9 cellular contexts compared by ENCODE assay signal in genomic region chr9:2727966-2728613, GRCh38. TPM values are rescaled to one million over a fixed set of nuclear protein-coding genes. Genes with fewer than 3 reads are reported as not detected.
DNase-seq lines count a peak whose midpoint lies in the region; ATAC-seq, FAIRE-seq and TF ChIP-seq lines count a peak whose summit lies in the region.
"Had no signal": no experiment of that assay in that cellular context is flagged by ENCODE, and none has a peak within 500 bp of the region (broad histone marks: within the 10 kb centered on the region; RNA-seq: fewer than 3 reads in every experiment).

No MANE protein-coding gene starts in this region.

- no peaks in the 10 kb centered on the region for H3K27me3 ChIP-seq in PC-3 (ENCODE audit: low read length)

- no peaks in the 10 kb centered on the region for H3K79me2 ChIP-seq in PC-3 (ENCODE audit: low read length)

- no peaks in the 10 kb centered on the region for H3K36me3 ChIP-seq in PC-3 (ENCODE audit: low read depth, low read length)

- peak; percentile 75 for ATAC-seq in GM21825 (IDR thresholded peaks at IDR 0.05; ENCODE audit: unreplicated experiment)
- ATAC-seq in PC-3 = peak; percentile 78
- ATAC-seq in T-cell (replicated peaks in 1 of 4) = no peak

- FAIRE-seq in endometrium (lab: Jason Lieb, UNC) = peak; percentile 74

- no peaks in the 10 kb centered on the region for H3F3A ChIP-seq in PC-3 (ENCODE audit: low read length, unreplicated experiment)

- DNase-seq in GM12864 (ENCODE audit: low read depth) (peak; percentile 33), KBM-7 (peak; percentile 77), PC-3 (peak; percentile 69), mucosa of gallbladder (ENCODE audit: low spot score) (peak; percentile 39), GM19238 (ENCODE audit: insufficient read length, low spot score) (no peak), T-cell (no peak)
- DNase-seq: activated naive CD8-positive, alpha-beta T cell treated with anti-CD3 and anti-CD28 coated beads, Interleukin-2, amount 10 ng/mL, durations not matched to agents 7 days and 5 days had no signal

- H3K27me3 Mint-ChIP-seq in T-cell = no peaks in the 10 kb centered on the region
- H3K27me3 Mint-ChIP-seq: activated naive CD8-positive, alpha-beta T cell treated with anti-CD3 and anti-CD28 coated beads, Interleukin-2, amount 10 ng/mL, durations not matched to agents 7 days and 5 days had no signal

- H3K4me2 ChIP-seq in PC-3 (ENCODE audit: low read length) = peak overlapping the region; percentile 16; the same call in 1 of the 2 replicates

- H3K4me3 ChIP-seq in GM12864 (ENCODE audit: low read depth, low read length) (no peak overlapping the region), PC-3 (ENCODE audit: low read length) (no peak overlapping the region)

- H2AFZ ChIP-seq in PC-3 (ENCODE audit: low read length) = no peak overlapping the region

- H3K36me3 Mint-ChIP-seq in T-cell = no peaks in the 10 kb centered on the region
- H3K36me3 Mint-ChIP-seq: activated naive CD8-positive, alpha-beta T cell treated with anti-CD3 and anti-CD28 coated beads, Interleukin-2, amount 10 ng/mL, durations not matched to agents 7 days and 5 days had no signal

- CTCF ChIA-PET in PC-3 (lab: Charles Lee) = no interaction called here
- CTCF ChIA-PET in T-cell (lab: Charles Lee) = no interaction called here

- no peaks in the 10 kb centered on the region for H3K9me3 ChIP-seq in PC-3 (ENCODE audit: low read length)

- no peak overlapping the region for H3K27ac ChIP-seq in PC-3 (ENCODE audit: low read length)

- no peak overlapping the region for H3K4me3 Mint-ChIP-seq in T-cell
- H3K4me3 Mint-ChIP-seq: activated naive CD8-positive, alpha-beta T cell treated with anti-CD3 and anti-CD28 coated beads, Interleukin-2, amount 10 ng/mL, durations not matched to agents 7 days and 5 days had no signal

- no peaks in the 10 kb centered on the region; the same call in 1 of the 2 replicates for H3K4me1 ChIP-seq in PC-3 (ENCODE audit: insufficient read depth, low read length)

- no peaks in the 10 kb centered on the region for H3K9me3 Mint-ChIP-seq in T-cell
- H3K9me3 Mint-ChIP-seq: activated naive CD8-positive, alpha-beta T cell treated with anti-CD3 and anti-CD28 coated beads, Interleukin-2, amount 10 ng/mL, durations not matched to agents 7 days and 5 days had no signal

- no peaks in the 10 kb centered on the region for H3K4me1 Mint-ChIP-seq in T-cell

- in situ Hi-C loops in KBM-7 (cut with MboI; ENCODE audit: low pct_unique_long_range_greater_than_20kb, low sequenced_read_pairs) = no loop called here

- intact Hi-C loops in PC-3 (cut with micrococcal nuclease) = loop anchor here (5.0 to 10.0 kb wide), 2 partner anchors 263 to 496 kb away; no protein-coding TSS in a partner anchor

- H3K27ac Mint-ChIP-seq in T-cell = no peak overlapping the region
- H3K27ac Mint-ChIP-seq: activated naive CD8-positive, alpha-beta T cell treated with anti-CD3 and anti-CD28 coated beads, Interleukin-2, amount 10 ng/mL, durations not matched to agents 7 days and 5 days had no signal

- H3K9me2 ChIP-seq in PC-3 (replicated peaks; ENCODE audit: low read length) = no peaks in the 10 kb centered on the region

- POLR2A ChIA-PET in PC-3 (lab: Charles Lee; ENCODE audit: unreplicated experiment) (no interaction called here), T-cell (lab: Charles Lee) (no interaction called here)

- peak; percentile 78 for TF ChIP-seq CTCF in GM12864 (IDR thresholded peaks at IDR 0.05; ENCODE audit: low read depth, low read length, missing control alignments)
- TF ChIP-seq CTCF in PC-3 (conservative IDR thresholded peaks at IDR 0.05; ENCODE audit: low read depth, low read length) = peak; percentile 87

- no TSS peak for BruUV-seq in PC-3 (replicated peaks; lab: Mats Ljungman, UMichigan)

- no peaks in the 10 kb centered on the region for H4K20me1 ChIP-seq in PC-3 (ENCODE audit: low read length)

- H3K9ac ChIP-seq in PC-3 (ENCODE audit: low read length) = no peak overlapping the region

RNA-seq across cellular contexts. Expression of gene KCNV2, which starts 10.8 kb away (rescaled TPM):
- total RNA-seq in PC-3 (2014; rRNA removed) (not detected in 2 replicates), mucosa of gallbladder (not detected), T-cell (not detected)
- total RNA-seq: activated naive CD8-positive, alpha-beta T cell treated with anti-CD3 and anti-CD28 coated beads, Interleukin-2, amount 10 ng/mL, durations not matched to agents 7 days and 5 days had no signal

Comparison
In these comparisons a context has a peak if more than half of its experiments do, and no peak if none do; other contexts are left out.
1. DNase-seq: peak in GM12864 (single experiment), KBM-7 (single experiment), PC-3 (single experiment) and mucosa of gallbladder (single experiment); none in GM19238 (single experiment) and T-cell (0 of 34).
2. ATAC-seq: peak in GM21825 (single experiment) and PC-3 (single experiment); none in T-cell (0 of 4).